ENCODE assay signal across 1 cellular context in the genomic region with DNA sequence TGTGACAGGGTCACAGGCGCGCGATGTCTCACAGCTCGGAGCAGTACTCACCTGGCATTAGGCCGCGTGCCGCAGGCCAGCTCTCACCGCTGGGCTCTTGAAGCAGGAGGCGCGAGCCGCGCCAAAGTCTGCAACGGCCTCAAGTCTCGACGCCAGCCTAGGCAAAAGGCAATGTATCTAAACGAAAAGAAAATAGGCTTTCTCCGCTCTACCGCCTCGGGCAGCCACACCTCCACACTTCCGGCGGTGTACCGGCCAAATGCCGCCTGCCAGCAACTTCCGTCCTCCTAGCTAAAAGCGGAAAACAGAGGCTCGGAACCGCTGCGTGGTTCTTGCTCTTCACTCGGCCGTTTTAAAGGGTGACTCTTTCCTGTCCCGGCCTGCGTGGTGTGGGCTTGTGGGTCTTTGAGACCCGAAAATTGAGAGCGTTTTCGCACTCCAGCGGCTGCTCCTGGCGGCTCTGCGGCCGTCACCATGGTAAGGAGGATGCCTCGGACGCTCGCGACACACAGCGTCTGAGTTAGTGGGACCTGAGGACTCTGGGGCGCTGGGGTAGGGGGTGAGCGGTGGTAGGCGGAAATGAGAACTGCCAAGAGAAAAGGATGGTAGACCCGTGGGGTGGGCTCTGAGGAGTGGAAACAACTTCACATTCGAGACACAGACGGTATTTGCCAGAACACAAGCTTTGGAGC.
TF ChIP-seq lines count a peak whose summit lies in the region.

A gene with protein sequence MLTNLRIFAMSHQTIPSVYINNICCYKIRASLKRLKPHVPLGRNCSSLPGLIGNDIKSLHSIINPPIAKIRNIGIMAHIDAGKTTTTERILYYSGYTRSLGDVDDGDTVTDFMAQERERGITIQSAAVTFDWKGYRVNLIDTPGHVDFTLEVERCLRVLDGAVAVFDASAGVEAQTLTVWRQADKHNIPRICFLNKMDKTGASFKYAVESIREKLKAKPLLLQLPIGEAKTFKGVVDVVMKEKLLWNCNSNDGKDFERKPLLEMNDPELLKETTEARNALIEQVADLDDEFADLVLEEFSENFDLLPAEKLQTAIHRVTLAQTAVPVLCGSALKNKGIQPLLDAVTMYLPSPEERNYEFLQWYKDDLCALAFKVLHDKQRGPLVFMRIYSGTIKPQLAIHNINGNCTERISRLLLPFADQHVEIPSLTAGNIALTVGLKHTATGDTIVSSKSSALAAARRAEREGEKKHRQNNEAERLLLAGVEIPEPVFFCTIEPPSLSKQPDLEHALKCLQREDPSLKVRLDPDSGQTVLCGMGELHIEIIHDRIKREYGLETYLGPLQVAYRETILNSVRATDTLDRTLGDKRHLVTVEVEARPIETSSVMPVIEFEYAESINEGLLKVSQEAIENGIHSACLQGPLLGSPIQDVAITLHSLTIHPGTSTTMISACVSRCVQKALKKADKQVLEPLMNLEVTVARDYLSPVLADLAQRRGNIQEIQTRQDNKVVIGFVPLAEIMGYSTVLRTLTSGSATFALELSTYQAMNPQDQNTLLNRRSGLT (minus strand): TSS at position 231 of the 692 bp plus-strand sequence. CDS start 3,375 bp downstream, outside the sequence.
TSS of gene NSA2 (plus strand) at position 363 of the 692 bp plus-strand sequence. CDS start at position 475, 112 bp downstream.

TF ChIP-seq in HepG2, 621 proteins besides CTCF, POLR2A, EP300 and RAD21 (continued from another document and continues in another):
- TF ChIP-seq, protein P1, sequence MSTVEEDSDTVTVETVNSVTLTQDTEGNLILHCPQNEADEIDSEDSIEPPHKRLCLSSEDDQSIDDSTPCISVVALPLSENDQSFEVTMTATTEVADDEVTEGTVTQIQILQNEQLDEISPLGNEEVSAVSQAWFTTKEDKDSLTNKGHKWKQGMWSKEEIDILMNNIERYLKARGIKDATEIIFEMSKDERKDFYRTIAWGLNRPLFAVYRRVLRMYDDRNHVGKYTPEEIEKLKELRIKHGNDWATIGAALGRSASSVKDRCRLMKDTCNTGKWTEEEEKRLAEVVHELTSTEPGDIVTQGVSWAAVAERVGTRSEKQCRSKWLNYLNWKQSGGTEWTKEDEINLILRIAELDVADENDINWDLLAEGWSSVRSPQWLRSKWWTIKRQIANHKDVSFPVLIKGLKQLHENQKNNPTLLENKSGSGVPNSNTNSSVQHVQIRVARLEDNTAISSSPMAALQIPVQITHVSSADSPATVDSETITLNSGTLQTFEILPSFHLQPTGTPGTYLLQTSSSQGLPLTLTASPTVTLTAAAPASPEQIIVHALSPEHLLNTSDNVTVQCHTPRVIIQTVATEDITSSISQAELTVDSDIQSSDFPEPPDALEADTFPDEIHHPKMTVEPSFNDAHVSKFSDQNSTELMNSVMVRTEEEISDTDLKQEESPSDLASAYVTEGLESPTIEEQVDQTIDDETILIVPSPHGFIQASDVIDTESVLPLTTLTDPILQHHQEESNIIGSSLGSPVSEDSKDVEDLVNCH (CRISPR knock-in tag; IDR thresholded peaks at IDR 0.05): no peak
- TF ChIP-seq ZBTB8A (CRISPR knock-in tag; IDR thresholded peaks at IDR 0.05; ENCODE audit: borderline replicate concordance, low read depth) (no peak), ZNF839 (CRISPR knock-in tag; IDR thresholded peaks at IDR 0.05; ENCODE audit: borderline replicate concordance) (peak; percentile 85; the same call in 1 of the 2 replicates), PHF20 (CRISPR knock-in tag; IDR thresholded peaks at IDR 0.05) (peak; percentile 98), SMAD9 (CRISPR knock-in tag; IDR thresholded peaks at IDR 0.05) (0 out of 2 replicates have a peak, but pooled peaks have one; percentile 34), KLF15 (CRISPR knock-in tag; IDR thresholded peaks at IDR 0.05; ENCODE audit: borderline replicate concordance) (no peak), GATAD2A (CRISPR knock-in tag; IDR thresholded peaks at IDR 0.05) (peak; percentile 76), ZNF274 (CRISPR knock-in tag; IDR thresholded peaks at IDR 0.05) (peak; percentile 88), ZBTB7B (CRISPR knock-in tag; IDR thresholded peaks at IDR 0.05) (no peak), ZNF670 (CRISPR knock-in tag; IDR thresholded peaks at IDR 0.05; ENCODE audit: borderline replicate concordance) (peak; percentile 89), ZNF558 (CRISPR knock-in tag; IDR thresholded peaks at IDR 0.05; ENCODE audit: borderline replicate concordance) (no peak), POLR2AphosphoS5 (IDR thresholded peaks at IDR 0.05; ENCODE audit: low read depth, low read length) (peak; percentile 83), SMARCE1 (IDR thresholded peaks at IDR 0.05; ENCODE audit: borderline replicate concordance) (no peak), ZNF44 (CRISPR knock-in tag; IDR thresholded peaks at IDR 0.05) (0 out of 2 replicates have a peak, but pooled peaks have one; percentile 83), KDM5A (IDR thresholded peaks at IDR 0.05; ENCODE audit: borderline replicate concordance, low read length) (peak; percentile 100), ZNF773 (CRISPR knock-in tag; IDR thresholded peaks at IDR 0.05; ENCODE audit: borderline replicate concordance) (peak; percentile 32; the same call in 1 of the 2 replicates), FOXK2 (IDR thresholded peaks at IDR 0.05) (no peak), SMYD3 (CRISPR knock-in tag; IDR thresholded peaks at IDR 0.05) (peak; percentile 94), MEF2D (CRISPR knock-in tag; IDR thresholded peaks at IDR 0.05) (peak; percentile 50), TEAD3 (CRISPR knock-in tag; optimal IDR thresholded peaks at IDR 0.05; ENCODE audit: borderline replicate concordance) (peak; percentile 30), HIVEP1 (CRISPR knock-in tag; IDR thresholded peaks at IDR 0.05) (no peak; the same call in 1 of the 2 replicates), ZFX (CRISPR knock-in tag; IDR thresholded peaks at IDR 0.05; ENCODE audit: low read depth) (peak; percentile 89), ZNF205 (CRISPR knock-in tag; IDR thresholded peaks at IDR 0.05) (peak; percentile 82), SIX4 (CRISPR knock-in tag; IDR thresholded peaks at IDR 0.05) (peak; percentile 44; the same call in 1 of the 2 replicates), ZNF124 (CRISPR knock-in tag; IDR thresholded peaks at IDR 0.05) (no peak; the same call in 1 of the 2 replicates), SAFB2 (CRISPR knock-in tag; IDR thresholded peaks at IDR 0.05; ENCODE audit: borderline replicate concordance, low read depth) (peak; percentile 50), ZNF562 (CRISPR knock-in tag; IDR thresholded peaks at IDR 0.05; ENCODE audit: borderline replicate concordance) (no peak), ZFP36 (IDR thresholded peaks at IDR 0.05; ENCODE audit: borderline replicate concordance, low read depth, low read length, partially characterized antibody) (no peak), ZBTB14 (CRISPR knock-in tag; IDR thresholded peaks at IDR 0.05) (0 out of 2 replicates have a peak, but pooled peaks have one; percentile 22), NR3C1 (CRISPR knock-in tag; IDR thresholded peaks at IDR 0.05) (no peak)
- TF ChIP-seq, protein P2, sequence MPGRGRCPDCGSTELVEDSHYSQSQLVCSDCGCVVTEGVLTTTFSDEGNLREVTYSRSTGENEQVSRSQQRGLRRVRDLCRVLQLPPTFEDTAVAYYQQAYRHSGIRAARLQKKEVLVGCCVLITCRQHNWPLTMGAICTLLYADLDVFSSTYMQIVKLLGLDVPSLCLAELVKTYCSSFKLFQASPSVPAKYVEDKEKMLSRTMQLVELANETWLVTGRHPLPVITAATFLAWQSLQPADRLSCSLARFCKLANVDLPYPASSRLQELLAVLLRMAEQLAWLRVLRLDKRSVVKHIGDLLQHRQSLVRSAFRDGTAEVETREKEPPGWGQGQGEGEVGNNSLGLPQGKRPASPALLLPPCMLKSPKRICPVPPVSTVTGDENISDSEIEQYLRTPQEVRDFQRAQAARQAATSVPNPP (CRISPR knock-in tag; IDR thresholded peaks at IDR 0.05): no peak; the same call in 1 of the 2 replicates
- TF ChIP-seq, protein P3, sequence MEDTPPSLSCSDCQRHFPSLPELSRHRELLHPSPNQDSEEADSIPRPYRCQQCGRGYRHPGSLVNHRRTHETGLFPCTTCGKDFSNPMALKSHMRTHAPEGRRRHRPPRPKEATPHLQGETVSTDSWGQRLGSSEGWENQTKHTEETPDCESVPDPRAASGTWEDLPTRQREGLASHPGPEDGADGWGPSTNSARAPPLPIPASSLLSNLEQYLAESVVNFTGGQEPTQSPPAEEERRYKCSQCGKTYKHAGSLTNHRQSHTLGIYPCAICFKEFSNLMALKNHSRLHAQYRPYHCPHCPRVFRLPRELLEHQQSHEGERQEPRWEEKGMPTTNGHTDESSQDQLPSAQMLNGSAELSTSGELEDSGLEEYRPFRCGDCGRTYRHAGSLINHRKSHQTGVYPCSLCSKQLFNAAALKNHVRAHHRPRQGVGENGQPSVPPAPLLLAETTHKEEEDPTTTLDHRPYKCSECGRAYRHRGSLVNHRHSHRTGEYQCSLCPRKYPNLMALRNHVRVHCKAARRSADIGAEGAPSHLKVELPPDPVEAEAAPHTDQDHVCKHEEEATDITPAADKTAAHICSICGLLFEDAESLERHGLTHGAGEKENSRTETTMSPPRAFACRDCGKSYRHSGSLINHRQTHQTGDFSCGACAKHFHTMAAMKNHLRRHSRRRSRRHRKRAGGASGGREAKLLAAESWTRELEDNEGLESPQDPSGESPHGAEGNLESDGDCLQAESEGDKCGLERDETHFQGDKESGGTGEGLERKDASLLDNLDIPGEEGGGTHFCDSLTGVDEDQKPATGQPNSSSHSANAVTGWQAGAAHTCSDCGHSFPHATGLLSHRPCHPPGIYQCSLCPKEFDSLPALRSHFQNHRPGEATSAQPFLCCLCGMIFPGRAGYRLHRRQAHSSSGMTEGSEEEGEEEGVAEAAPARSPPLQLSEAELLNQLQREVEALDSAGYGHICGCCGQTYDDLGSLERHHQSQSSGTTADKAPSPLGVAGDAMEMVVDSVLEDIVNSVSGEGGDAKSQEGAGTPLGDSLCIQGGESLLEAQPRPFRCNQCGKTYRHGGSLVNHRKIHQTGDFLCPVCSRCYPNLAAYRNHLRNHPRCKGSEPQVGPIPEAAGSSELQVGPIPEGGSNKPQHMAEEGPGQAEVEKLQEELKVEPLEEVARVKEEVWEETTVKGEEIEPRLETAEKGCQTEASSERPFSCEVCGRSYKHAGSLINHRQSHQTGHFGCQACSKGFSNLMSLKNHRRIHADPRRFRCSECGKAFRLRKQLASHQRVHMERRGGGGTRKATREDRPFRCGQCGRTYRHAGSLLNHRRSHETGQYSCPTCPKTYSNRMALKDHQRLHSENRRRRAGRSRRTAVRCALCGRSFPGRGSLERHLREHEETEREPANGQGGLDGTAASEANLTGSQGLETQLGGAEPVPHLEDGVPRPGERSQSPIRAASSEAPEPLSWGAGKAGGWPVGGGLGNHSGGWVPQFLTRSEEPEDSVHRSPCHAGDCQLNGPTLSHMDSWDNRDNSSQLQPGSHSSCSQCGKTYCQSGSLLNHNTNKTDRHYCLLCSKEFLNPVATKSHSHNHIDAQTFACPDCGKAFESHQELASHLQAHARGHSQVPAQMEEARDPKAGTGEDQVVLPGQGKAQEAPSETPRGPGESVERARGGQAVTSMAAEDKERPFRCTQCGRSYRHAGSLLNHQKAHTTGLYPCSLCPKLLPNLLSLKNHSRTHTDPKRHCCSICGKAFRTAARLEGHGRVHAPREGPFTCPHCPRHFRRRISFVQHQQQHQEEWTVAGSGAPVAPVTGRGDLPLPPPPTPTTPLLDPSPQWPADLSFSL (CRISPR knock-in tag; IDR thresholded peaks at IDR 0.05): no peak
- TF ChIP-seq, protein P4, sequence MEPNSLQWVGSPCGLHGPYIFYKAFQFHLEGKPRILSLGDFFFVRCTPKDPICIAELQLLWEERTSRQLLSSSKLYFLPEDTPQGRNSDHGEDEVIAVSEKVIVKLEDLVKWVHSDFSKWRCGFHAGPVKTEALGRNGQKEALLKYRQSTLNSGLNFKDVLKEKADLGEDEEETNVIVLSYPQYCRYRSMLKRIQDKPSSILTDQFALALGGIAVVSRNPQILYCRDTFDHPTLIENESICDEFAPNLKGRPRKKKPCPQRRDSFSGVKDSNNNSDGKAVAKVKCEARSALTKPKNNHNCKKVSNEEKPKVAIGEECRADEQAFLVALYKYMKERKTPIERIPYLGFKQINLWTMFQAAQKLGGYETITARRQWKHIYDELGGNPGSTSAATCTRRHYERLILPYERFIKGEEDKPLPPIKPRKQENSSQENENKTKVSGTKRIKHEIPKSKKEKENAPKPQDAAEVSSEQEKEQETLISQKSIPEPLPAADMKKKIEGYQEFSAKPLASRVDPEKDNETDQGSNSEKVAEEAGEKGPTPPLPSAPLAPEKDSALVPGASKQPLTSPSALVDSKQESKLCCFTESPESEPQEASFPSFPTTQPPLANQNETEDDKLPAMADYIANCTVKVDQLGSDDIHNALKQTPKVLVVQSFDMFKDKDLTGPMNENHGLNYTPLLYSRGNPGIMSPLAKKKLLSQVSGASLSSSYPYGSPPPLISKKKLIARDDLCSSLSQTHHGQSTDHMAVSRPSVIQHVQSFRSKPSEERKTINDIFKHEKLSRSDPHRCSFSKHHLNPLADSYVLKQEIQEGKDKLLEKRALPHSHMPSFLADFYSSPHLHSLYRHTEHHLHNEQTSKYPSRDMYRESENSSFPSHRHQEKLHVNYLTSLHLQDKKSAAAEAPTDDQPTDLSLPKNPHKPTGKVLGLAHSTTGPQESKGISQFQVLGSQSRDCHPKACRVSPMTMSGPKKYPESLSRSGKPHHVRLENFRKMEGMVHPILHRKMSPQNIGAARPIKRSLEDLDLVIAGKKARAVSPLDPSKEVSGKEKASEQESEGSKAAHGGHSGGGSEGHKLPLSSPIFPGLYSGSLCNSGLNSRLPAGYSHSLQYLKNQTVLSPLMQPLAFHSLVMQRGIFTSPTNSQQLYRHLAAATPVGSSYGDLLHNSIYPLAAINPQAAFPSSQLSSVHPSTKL (CRISPR knock-in tag; IDR thresholded peaks at IDR 0.05): peak; percentile 79
- TF ChIP-seq, protein P5, sequence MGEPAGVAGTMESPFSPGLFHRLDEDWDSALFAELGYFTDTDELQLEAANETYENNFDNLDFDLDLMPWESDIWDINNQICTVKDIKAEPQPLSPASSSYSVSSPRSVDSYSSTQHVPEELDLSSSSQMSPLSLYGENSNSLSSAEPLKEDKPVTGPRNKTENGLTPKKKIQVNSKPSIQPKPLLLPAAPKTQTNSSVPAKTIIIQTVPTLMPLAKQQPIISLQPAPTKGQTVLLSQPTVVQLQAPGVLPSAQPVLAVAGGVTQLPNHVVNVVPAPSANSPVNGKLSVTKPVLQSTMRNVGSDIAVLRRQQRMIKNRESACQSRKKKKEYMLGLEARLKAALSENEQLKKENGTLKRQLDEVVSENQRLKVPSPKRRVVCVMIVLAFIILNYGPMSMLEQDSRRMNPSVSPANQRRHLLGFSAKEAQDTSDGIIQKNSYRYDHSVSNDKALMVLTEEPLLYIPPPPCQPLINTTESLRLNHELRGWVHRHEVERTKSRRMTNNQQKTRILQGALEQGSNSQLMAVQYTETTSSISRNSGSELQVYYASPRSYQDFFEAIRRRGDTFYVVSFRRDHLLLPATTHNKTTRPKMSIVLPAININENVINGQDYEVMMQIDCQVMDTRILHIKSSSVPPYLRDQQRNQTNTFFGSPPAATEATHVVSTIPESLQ (CRISPR knock-in tag; conservative IDR thresholded peaks at IDR 0.05): peak; percentile 91; the same call in 1 of the 2 replicates
